ENCODE assay signal across 11 cellular contexts in the genomic region with DNA sequence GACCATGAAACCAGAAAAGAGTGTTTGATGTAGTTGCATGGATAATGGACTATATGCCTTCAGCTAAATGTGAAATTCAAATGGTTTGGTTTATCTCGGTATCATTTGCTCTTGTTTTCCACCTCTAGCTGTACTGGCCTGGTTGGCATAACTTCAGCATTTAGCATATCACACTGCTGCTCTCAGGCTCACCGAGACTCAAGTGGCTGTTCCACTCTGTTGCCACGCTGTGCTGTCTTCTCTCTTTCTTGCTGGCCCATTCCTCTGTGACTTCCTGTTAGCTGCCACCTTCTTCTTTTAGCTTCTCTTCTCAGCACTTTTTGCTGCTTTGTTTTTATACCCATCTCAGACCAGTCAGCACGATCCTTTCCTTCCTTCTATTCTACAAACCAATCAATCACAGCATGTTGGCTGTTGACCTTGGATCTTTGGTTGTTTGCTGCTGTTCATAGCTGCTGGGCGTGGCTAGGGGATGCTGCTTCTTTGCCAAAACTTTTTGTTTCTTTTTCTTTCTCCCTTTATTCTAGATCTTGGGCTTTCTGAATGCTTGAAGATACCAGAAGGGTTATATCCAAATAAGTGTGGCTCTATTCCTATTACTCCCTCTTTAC. TPM values are rescaled to one million over a fixed set of nuclear protein-coding genes. Genes with fewer than 3 reads are reported as not detected.
A peak's percentile ranks its signal among the peaks of the same experiment; 100 is the strongest.
DNase-seq lines count a peak whose midpoint lies in the region; ATAC-seq, FAIRE-seq and TF ChIP-seq lines count a peak whose summit lies in the region.
"Had no signal": no experiment of that assay in that cellular context is flagged by ENCODE, and none has a peak within 500 bp of the region (broad histone marks: within the 10 kb centered on the region; RNA-seq: fewer than 3 reads in every experiment).

No MANE protein-coding gene starts in this region.

- H3K9me3 Mint-ChIP-seq in Calu3 (ENCODE audit: low read depth, unreplicated experiment), result no peaks in the 10 kb centered on the region
- H3K9me3 Mint-ChIP-seq: WTC11 had no signal

- H3K4me3 ChIP-seq in lower leg skin (ENCODE audit: low read depth, poor library complexity, severe bottlenecking), result no peak overlapping the region
- no peak overlapping the region for H3K4me3 ChIP-seq in kidney (ENCODE audit: low read length in 2 of 2)

- intact Hi-C loops in Calu3 (cut with micrococcal nuclease; ENCODE audit: unreplicated experiment) (no loop called here), lower leg skin (cut with DNase I; ENCODE audit: low total_unique reads) (no loop called here), kidney (cut with DNase I) (no loop called here)

- WGBS in lower leg skin, 2 donors, result 46 to 54% methylated on average over 5 of the region's 5 CpGs

- H3K36me3 Mint-ChIP-seq in Calu3 (ENCODE audit: insufficient read depth, unreplicated experiment), result no peaks in the 10 kb centered on the region
- H3K36me3 Mint-ChIP-seq: WTC11 had no signal

- ATAC-seq in GM19324 (IDR thresholded peaks at IDR 0.05; ENCODE audit: low FRiP score, unreplicated experiment) (peak; percentile 57), HG03442 (IDR thresholded peaks at IDR 0.05; ENCODE audit: unreplicated experiment) (peak; percentile 72)

- CTCF ChIA-PET in Calu3 (lab: Charles Lee) (no interaction called here), HEK293T (lab: Yijun Ruan, JAX) (interaction anchor here (1.3 kb wide), 1 partner anchor 14 kb away, joined by 3 read pairs; no protein-coding TSS in a partner anchor)

- no peak for TF ChIP-seq POLR2A in lower leg skin (IDR thresholded peaks at IDR 0.05)

- H3K9ac ChIP-seq in kidney (ENCODE audit: low read length in 2 of 2), result no peak overlapping the region

- POLR2A ChIA-PET in HEK293T (lab: Yijun Ruan, JAX), result no interaction called here

- H3K4me3 Mint-ChIP-seq in Calu3 (ENCODE audit: low read depth, unreplicated experiment), result no peak overlapping the region
- H3K4me3 Mint-ChIP-seq: WTC11 had no signal

- H3K4me1 Mint-ChIP-seq in Calu3 (ENCODE audit: low read depth, unreplicated experiment), result peaks cover 9% of the 10 kb centered on the region

- H3K4me1 ChIP-seq in kidney (ENCODE audit: control insufficient read depth in 1 of 2, insufficient read depth in 1 of 2, low read depth in 1 of 2, low read length in 2 of 2), result peaks cover 0 to 2% of the 10 kb centered on the region in 2 donors

- H3K27ac ChIP-seq in substantia nigra (ENCODE audit: low read depth, low read length, poor library complexity, severe bottlenecking) (no peak overlapping the region), kidney (ENCODE audit: low read depth in 2 of 2, low read length in 2 of 2) (no peak overlapping the region)

- peaks cover 0 to 3% of the 10 kb centered on the region in 2 donors for H3K36me3 ChIP-seq in kidney (ENCODE audit: control insufficient read depth in 1 of 2, insufficient read depth in 2 of 2, low read length in 2 of 2)

- H3K27me3 Mint-ChIP-seq in Calu3 (ENCODE audit: unreplicated experiment), result no peaks in the 10 kb centered on the region

- TF ChIP-seq CTCF in Calu3 (IDR thresholded peaks at IDR 0.05; ENCODE audit: unreplicated experiment) (no peak), lower leg skin (IDR thresholded peaks at IDR 0.05) (no peak), kidney (IDR thresholded peaks at IDR 0.05; ENCODE audit: borderline replicate concordance, extremely low read depth, insufficient read depth) (no peak)

- no TSS peak for BruUV-seq in Calu3 (replicated peaks; lab: Mats Ljungman, UMichigan)

- H3K27ac Mint-ChIP-seq in Calu3 (ENCODE audit: unreplicated experiment), result peak overlapping the region; percentile 7
- H3K27ac Mint-ChIP-seq: WTC11 had no signal

- H3K9me3 ChIP-seq in kidney (ENCODE audit: control insufficient read depth in 1 of 2, low read length in 2 of 2), result no peaks in the 10 kb centered on the region

- no peak for FAIRE-seq in kidney (lab: Jason Lieb, UNC)
- FAIRE-seq: RCC 7860 had no signal

- DNase-seq in Calu3 (no peak), germinal center (ENCODE audit: low spot score) (peak; percentile 10), HEK293T (ENCODE audit: extremely low spot score) (no peak), lower leg skin (ENCODE audit: low spot score in 2 of 2) (no peak), substantia nigra (lab: John Stamatoyannopoulos, UW) (no peak), kidney (no peak)
- DNase-seq: NCI-H1417 treated with DMSO at 0.1 percent for 48 hours had no signal

TF ChIP-seq in HEK293T, 16 proteins besides CTCF, POLR2A, EP300 and RAD21:
- TF ChIP-seq L3MBTL2 (conservative IDR thresholded peaks at IDR 0.05) (no peak), NFRKB (IDR thresholded peaks at IDR 0.05) (no peak)

RNA-seq across cellular contexts. Expression of a gene that starts 24.0 kb away (rescaled TPM):
- total RNA-seq in Calu3 (2022) (5.7 and 7.2 TPM in 2 replicates), lower leg skin (10 to 100 TPM in 1 of 4 donors, 1 to 10 TPM in 3; 7.4 to 10.8 (median 9.0) TPM), kidney (7.7 TPM)
- 4.7 TPM for polyA plus RNA-seq in kidney (ENCODE audit: insufficient read depth, low read depth, low replicate concordance)
